In the genomic region with DNA sequence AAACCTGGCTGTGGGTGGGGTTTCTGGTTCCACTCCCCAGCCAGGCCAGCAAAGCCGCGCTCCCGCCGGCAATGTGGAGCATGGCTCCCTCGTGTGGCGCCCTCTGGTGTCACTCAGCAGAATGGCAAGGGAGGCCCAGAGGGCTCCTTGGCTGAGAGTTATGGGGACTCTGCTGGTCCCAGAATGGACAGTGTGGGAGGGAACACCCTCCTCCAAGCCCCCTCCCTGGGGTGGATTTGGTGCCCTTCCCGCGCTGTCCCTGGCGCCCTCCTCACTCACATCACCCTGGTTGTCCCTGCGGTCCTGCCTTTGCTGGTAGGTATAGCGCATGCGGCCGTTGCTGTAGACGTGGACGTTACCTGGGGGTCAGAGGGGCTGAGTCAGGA, we compare ENCODE assay signal across 1 cellular context.
TF ChIP-seq lines count a peak whose summit lies in the region.

No MANE protein-coding gene starts in this region.

TF ChIP-seq in HepG2, 621 proteins besides CTCF, POLR2A, EP300 and RAD21 (continued from another document and continues in another):
- TF ChIP-seq, protein P1, sequence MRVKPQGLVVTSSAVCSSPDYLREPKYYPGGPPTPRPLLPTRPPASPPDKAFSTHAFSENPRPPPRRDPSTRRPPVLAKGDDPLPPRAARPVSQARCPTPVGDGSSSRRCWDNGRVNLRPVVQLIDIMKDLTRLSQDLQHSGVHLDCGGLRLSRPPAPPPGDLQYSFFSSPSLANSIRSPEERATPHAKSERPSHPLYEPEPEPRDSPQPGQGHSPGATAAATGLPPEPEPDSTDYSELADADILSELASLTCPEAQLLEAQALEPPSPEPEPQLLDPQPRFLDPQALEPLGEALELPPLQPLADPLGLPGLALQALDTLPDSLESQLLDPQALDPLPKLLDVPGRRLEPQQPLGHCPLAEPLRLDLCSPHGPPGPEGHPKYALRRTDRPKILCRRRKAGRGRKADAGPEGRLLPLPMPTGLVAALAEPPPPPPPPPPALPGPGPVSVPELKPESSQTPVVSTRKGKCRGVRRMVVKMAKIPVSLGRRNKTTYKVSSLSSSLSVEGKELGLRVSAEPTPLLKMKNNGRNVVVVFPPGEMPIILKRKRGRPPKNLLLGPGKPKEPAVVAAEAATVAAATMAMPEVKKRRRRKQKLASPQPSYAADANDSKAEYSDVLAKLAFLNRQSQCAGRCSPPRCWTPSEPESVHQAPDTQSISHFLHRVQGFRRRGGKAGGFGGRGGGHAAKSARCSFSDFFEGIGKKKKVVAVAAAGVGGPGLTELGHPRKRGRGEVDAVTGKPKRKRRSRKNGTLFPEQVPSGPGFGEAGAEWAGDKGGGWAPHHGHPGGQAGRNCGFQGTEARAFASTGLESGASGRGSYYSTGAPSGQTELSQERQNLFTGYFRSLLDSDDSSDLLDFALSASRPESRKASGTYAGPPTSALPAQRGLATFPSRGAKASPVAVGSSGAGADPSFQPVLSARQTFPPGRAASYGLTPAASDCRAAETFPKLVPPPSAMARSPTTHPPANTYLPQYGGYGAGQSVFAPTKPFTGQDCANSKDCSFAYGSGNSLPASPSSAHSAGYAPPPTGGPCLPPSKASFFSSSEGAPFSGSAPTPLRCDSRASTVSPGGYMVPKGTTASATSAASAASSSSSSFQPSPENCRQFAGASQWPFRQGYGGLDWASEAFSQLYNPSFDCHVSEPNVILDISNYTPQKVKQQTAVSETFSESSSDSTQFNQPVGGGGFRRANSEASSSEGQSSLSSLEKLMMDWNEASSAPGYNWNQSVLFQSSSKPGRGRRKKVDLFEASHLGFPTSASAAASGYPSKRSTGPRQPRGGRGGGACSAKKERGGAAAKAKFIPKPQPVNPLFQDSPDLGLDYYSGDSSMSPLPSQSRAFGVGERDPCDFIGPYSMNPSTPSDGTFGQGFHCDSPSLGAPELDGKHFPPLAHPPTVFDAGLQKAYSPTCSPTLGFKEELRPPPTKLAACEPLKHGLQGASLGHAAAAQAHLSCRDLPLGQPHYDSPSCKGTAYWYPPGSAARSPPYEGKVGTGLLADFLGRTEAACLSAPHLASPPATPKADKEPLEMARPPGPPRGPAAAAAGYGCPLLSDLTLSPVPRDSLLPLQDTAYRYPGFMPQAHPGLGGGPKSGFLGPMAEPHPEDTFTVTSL (CRISPR knock-in tag; IDR thresholded peaks at IDR 0.05; ENCODE audit: borderline replicate concordance) = no peak
- TF ChIP-seq ZNF12 (CRISPR knock-in tag; IDR thresholded peaks at IDR 0.05) (0 out of 2 replicates have a peak, but pooled peaks have one; percentile 34), CHCHD3 (CRISPR knock-in tag; IDR thresholded peaks at IDR 0.05) (no peak), ISL2 (CRISPR knock-in tag; IDR thresholded peaks at IDR 0.05) (no peak), SNRNP70 (IDR thresholded peaks at IDR 0.05; ENCODE audit: low read depth, low read length) (no peak), RXRA (CRISPR knock-in tag; IDR thresholded peaks at IDR 0.05) (peak; percentile 15; the same call in 1 of the 2 replicates), ZNF768 (CRISPR knock-in tag; IDR thresholded peaks at IDR 0.05) (peak; percentile 52; the same call in 1 of the 2 replicates), CHD4 (IDR thresholded peaks at IDR 0.05; ENCODE audit: borderline replicate concordance, low read length) (no peak), PLRG1 (conservative IDR thresholded peaks at IDR 0.05) (no peak), ZNF772 (CRISPR knock-in tag; IDR thresholded peaks at IDR 0.05) (no peak), ZNF879 (CRISPR knock-in tag; IDR thresholded peaks at IDR 0.05) (no peak), SALL1 (CRISPR knock-in tag; IDR thresholded peaks at IDR 0.05) (peak; percentile 50; the same call in 1 of the 2 replicates), ZNF530 (CRISPR knock-in tag; IDR thresholded peaks at IDR 0.05; ENCODE audit: low read depth) (no peak), ATF6 (CRISPR knock-in tag; conservative IDR thresholded peaks at IDR 0.05) (no peak), BRCA1 (CRISPR knock-in tag; IDR thresholded peaks at IDR 0.05) (no peak), ZNF496 (CRISPR knock-in tag; IDR thresholded peaks at IDR 0.05; ENCODE audit: insufficient replicate concordance) (no peak), TBL1XR1 (IDR thresholded peaks at IDR 0.05; ENCODE audit: borderline replicate concordance, low read length, partially characterized antibody) (no peak), ZBTB2 (CRISPR knock-in tag; IDR thresholded peaks at IDR 0.05; ENCODE audit: low read depth) (no peak), ZNF563 (CRISPR knock-in tag; IDR thresholded peaks at IDR 0.05) (0 out of 2 replicates have a peak, but pooled peaks have one; percentile 25), KDM4B (CRISPR knock-in tag; IDR thresholded peaks at IDR 0.05) (no peak), ZNF776 (CRISPR knock-in tag; IDR thresholded peaks at IDR 0.05) (no peak), NCOR1 (IDR thresholded peaks at IDR 0.05; ENCODE audit: borderline replicate concordance, low read length) (no peak), MAF1 (CRISPR knock-in tag; IDR thresholded peaks at IDR 0.05; ENCODE audit: borderline replicate concordance) (no peak), ZNF740 (CRISPR knock-in tag; IDR thresholded peaks at IDR 0.05) (no peak), MTERF4 (CRISPR knock-in tag; IDR thresholded peaks at IDR 0.05) (no peak), ZBED4 (CRISPR knock-in tag; IDR thresholded peaks at IDR 0.05; ENCODE audit: borderline replicate concordance) (no peak), SMAD1 (CRISPR knock-in tag; IDR thresholded peaks at IDR 0.05; ENCODE audit: borderline replicate concordance, low read depth) (no peak), ZFP41 (CRISPR knock-in tag; IDR thresholded peaks at IDR 0.05; ENCODE audit: borderline replicate concordance) (no peak), ZNF543 (CRISPR knock-in tag; IDR thresholded peaks at IDR 0.05) (no peak), MIXL1 (CRISPR knock-in tag; IDR thresholded peaks at IDR 0.05) (0 out of 2 replicates have a peak, but pooled peaks have one; percentile 14), PATZ1 (CRISPR knock-in tag; IDR thresholded peaks at IDR 0.05) (peak; percentile 90), BORCS8-MEF2B (CRISPR knock-in tag; IDR thresholded peaks at IDR 0.05) (no peak), RBAK (CRISPR knock-in tag; IDR thresholded peaks at IDR 0.05) (no peak), FOXC1 (CRISPR knock-in tag; IDR thresholded peaks at IDR 0.05; ENCODE audit: borderline replicate concordance) (no peak), JDP2 (CRISPR knock-in tag; IDR thresholded peaks at IDR 0.05; ENCODE audit: borderline replicate concordance) (no peak), MXD4 (CRISPR knock-in tag; IDR thresholded peaks at IDR 0.05) (no peak), NRL (CRISPR knock-in tag; IDR thresholded peaks at IDR 0.05; ENCODE audit: borderline replicate concordance) (peak; percentile 50; the same call in 1 of the 2 replicates), ZNF790 (CRISPR knock-in tag; IDR thresholded peaks at IDR 0.05; ENCODE audit: borderline replicate concordance) (no peak)
- TF ChIP-seq, protein P2, sequence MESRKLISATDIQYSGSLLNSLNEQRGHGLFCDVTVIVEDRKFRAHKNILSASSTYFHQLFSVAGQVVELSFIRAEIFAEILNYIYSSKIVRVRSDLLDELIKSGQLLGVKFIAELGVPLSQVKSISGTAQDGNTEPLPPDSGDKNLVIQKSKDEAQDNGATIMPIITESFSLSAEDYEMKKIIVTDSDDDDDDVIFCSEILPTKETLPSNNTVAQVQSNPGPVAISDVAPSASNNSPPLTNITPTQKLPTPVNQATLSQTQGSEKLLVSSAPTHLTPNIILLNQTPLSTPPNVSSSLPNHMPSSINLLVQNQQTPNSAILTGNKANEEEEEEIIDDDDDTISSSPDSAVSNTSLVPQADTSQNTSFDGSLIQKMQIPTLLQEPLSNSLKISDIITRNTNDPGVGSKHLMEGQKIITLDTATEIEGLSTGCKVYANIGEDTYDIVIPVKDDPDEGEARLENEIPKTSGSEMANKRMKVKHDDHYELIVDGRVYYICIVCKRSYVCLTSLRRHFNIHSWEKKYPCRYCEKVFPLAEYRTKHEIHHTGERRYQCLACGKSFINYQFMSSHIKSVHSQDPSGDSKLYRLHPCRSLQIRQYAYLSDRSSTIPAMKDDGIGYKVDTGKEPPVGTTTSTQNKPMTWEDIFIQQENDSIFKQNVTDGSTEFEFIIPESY (CRISPR knock-in tag; IDR thresholded peaks at IDR 0.05) = peak; percentile 99
- TF ChIP-seq, protein P3, sequence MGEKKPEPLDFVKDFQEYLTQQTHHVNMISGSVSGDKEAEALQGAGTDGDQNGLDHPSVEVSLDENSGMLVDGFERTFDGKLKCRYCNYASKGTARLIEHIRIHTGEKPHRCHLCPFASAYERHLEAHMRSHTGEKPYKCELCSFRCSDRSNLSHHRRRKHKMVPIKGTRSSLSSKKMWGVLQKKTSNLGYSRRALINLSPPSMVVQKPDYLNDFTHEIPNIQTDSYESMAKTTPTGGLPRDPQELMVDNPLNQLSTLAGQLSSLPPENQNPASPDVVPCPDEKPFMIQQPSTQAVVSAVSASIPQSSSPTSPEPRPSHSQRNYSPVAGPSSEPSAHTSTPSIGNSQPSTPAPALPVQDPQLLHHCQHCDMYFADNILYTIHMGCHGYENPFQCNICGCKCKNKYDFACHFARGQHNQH (CRISPR knock-in tag; IDR thresholded peaks at IDR 0.05) = no peak
